Comparison of ENCODE assay signal across 19 cellular contexts in genomic region chr9:68822596-68823165, GRCh38.
DNase-seq lines count a peak whose midpoint lies in the region; ATAC-seq and TF ChIP-seq lines count a peak whose summit lies in the region.
"Had no signal": no experiment of that assay in that cellular context is flagged by ENCODE, and none has a peak within 500 bp of the region (broad histone marks: within the 10 kb centered on the region; RNA-seq: fewer than 3 reads in every experiment).

No MANE protein-coding gene starts in this region.

- no peak for TF ChIP-seq EP300 in upper lobe of left lung (IDR thresholded peaks at IDR 0.05)

- no peak overlapping the region for H4K8ac ChIP-seq in H9 (replicated peaks; ENCODE audit: insufficient read length, low read depth, low read length)

- H4K91ac ChIP-seq in H9 (ENCODE audit: insufficient read length, low read depth, low read length) = no peak overlapping the region

- no peak overlapping the region for H3K4me3 ChIP-seq in MG63
- H3K4me3 ChIP-seq in body of pancreas = no peak overlapping the region
- H3K4me3 ChIP-seq in skeletal muscle tissue (ENCODE audit: low read length in 3 of 3) = peak overlapping the region in 1 of 3 donors; percentile 8
- no peak overlapping the region for H3K4me3 ChIP-seq in upper lobe of left lung

- DNase-seq in MG63 (peak; percentile 45), body of pancreas (peak; percentile 78 to 86 (median 82)), left ventricle myocardium superior (peak; percentile 73), H9 (no peak), upper lobe of left lung (no peak), ureter (ENCODE audit: low spot score) (no peak)
- DNase-seq: activated naive CD4-positive, alpha-beta T cell treated with Interleukin-2 at 50 U/mL for 16 hours; activated T-cell treated with anti-CD3 and anti-CD28 coated beads, Interleukin-2, amount 50 U/mL, for 48 hours; effector memory CD4-positive, alpha-beta T cell; IMR-90; MM.1S; NCI-H774; OCI-M1; SIG-M5; stimulated activated CD4-positive, alpha-beta T cell treated with anti-CD3 and anti-CD28 coated beads, Interleukin-1b, Interleukin-23, amount 100 ng/mL, for 48 hours had no signal

- ATAC-seq in body of pancreas = peak; percentile 94
- peak; percentile 90 for ATAC-seq in left ventricle myocardium superior
- no peak for ATAC-seq in upper lobe of left lung (ENCODE audit: low FRiP score in 2 of 2)
- ATAC-seq in GM18909 (IDR thresholded peaks at IDR 0.05; ENCODE audit: poor library complexity, unreplicated experiment) = no peak

- no peak overlapping the region for H4K5ac ChIP-seq in H9 (ENCODE audit: insufficient read length, low read depth, low read length)

- H3K23ac ChIP-seq in H9 (ENCODE audit: insufficient read length, low read depth, low read length) = no peak overlapping the region

- no peaks in the 10 kb centered on the region for H3K79me2 ChIP-seq in H9 (ENCODE audit: insufficient read depth, low read length)

- no peaks in the 10 kb centered on the region for H3K23me2 ChIP-seq in H9 (ENCODE audit: insufficient read length, low read depth, low read length, poor library complexity, severe bottlenecking)

- no peak overlapping the region for H3K18ac ChIP-seq in H9 (ENCODE audit: insufficient read length, low read depth, low read length)

- no peak overlapping the region for H3K4ac ChIP-seq in H9 (ENCODE audit: low read depth, low read length)

- no peak overlapping the region for H3K27ac Mint-ChIP-seq in H9

- H4K20me1 ChIP-seq in H9 (ENCODE audit: control insufficient read depth, insufficient read depth, insufficient read length) = no peaks in the 10 kb centered on the region

- H2BK20ac ChIP-seq in H9 (ENCODE audit: low read depth, low read length, poor library complexity, severe bottlenecking) = no peak overlapping the region

- H3K79me1 ChIP-seq in H9 (ENCODE audit: insufficient read depth, low read depth, low read length, poor library complexity, severe bottlenecking) = no peaks in the 10 kb centered on the region

- intact Hi-C loops in body of pancreas (cut with DNase I) (no loop called here), left ventricle myocardium superior (cut with micrococcal nuclease) (no loop called here)

- no peaks in the 10 kb centered on the region for H3K36me3 Mint-ChIP-seq in H9 (ENCODE audit: insufficient read depth in 1 of 3, low read depth in 3 of 3)

- TF ChIP-seq CTCF in body of pancreas (IDR thresholded peaks at IDR 0.05) (no peak), H9 (conservative IDR thresholded peaks at IDR 0.05) (no peak), upper lobe of left lung (IDR thresholded peaks at IDR 0.05) (no peak)

- peaks cover 13% of the 10 kb centered on the region in 2 experiments for H3K4me1 Mint-ChIP-seq in H9

- no peak overlapping the region for H3K4me2 ChIP-seq in H9 (ENCODE audit: insufficient read depth, insufficient read length, low read length)

- H2AFZ ChIP-seq in H9 (ENCODE audit: low read length) = no peak overlapping the region

- no peak overlapping the region for H3K56ac ChIP-seq in H9 (ENCODE audit: insufficient read length, low read depth, low read length)

- H3K27ac ChIP-seq in body of pancreas (peak overlapping the region; percentile 45 to 69 (median 57)), skeletal muscle tissue (ENCODE audit: low read depth, low read length) (no peak overlapping the region), H9 (ENCODE audit: insufficient read length, low read depth, low read length) (no peak overlapping the region), upper lobe of left lung (no peak overlapping the region)
- H3K27ac ChIP-seq: HL-60 had no signal

- H3K4me3 Mint-ChIP-seq in H9 = no peak overlapping the region
- H3K4me3 Mint-ChIP-seq: CD14-positive monocyte had no signal

- peaks cover 3% of the 10 kb centered on the region; the same call in 1 of the 2 replicates for H3K27me3 Mint-ChIP-seq in H9 (ENCODE audit: low read depth)

- H3K36me3 ChIP-seq in MG63 (no peaks in the 10 kb centered on the region), body of pancreas (replicated peaks in 1 of 2; ENCODE audit: insufficient read depth in 1 of 2, low read depth in 2 of 2) (no peaks in the 10 kb centered on the region), skeletal muscle tissue (ENCODE audit: control insufficient read depth in 3 of 3, insufficient read depth in 3 of 3, low read length in 3 of 3) (no peaks in the 10 kb centered on the region), upper lobe of left lung (peaks cover 0 to 6% (median 0%) of the 10 kb centered on the region in 4 donors)

- H2BK5ac ChIP-seq in H9 (ENCODE audit: insufficient read length, low read length) = no peak overlapping the region

- TF ChIP-seq POLR2A in body of pancreas (IDR thresholded peaks at IDR 0.05) (no peak), upper lobe of left lung (IDR thresholded peaks at IDR 0.05) (no peak)

- no peak overlapping the region for H3K14ac ChIP-seq in H9 (ENCODE audit: insufficient read depth, low read length)

- H3K9me3 ChIP-seq in MG63 (no peaks in the 10 kb centered on the region), body of pancreas (no peaks in the 10 kb centered on the region), skeletal muscle tissue (ENCODE audit: control insufficient read depth in 3 of 3, low read length in 3 of 3) (no peaks in the 10 kb centered on the region), H9 (ENCODE audit: control insufficient read depth, low read depth, low read length) (no peaks in the 10 kb centered on the region), upper lobe of left lung (no peaks in the 10 kb centered on the region)

- H3K4me1 ChIP-seq in body of pancreas (peaks cover 18% of the 10 kb centered on the region), skeletal muscle tissue (ENCODE audit: control insufficient read depth in 3 of 3, insufficient read depth in 3 of 3, low read length in 3 of 3) (peaks cover 4 to 5% (median 4%) of the 10 kb centered on the region in 3 donors), H9 (ENCODE audit: insufficient read depth, low read length) (peaks cover 5% of the 10 kb centered on the region; the same call in 1 of the 2 replicates), upper lobe of left lung (peaks cover 0 to 22% (median 9%) of the 10 kb centered on the region in 4 donors)

- no peak overlapping the region for H3T11ph ChIP-seq in H9 (ENCODE audit: low read length)

- WGBS in body of pancreas, 2 donors = 14 to 18% methylated on average over 6 of the region's 6 CpGs
- no CpG with 5 or more reads among the region's 6 CpGs for WGBS in H9 (ENCODE audit: extremely low coverage, insufficient read length, low lambda C conversion rate)
- WGBS in upper lobe of left lung, 2 donors = 44 to 47% methylated on average over 6 of the region's 6 CpGs

- no peak overlapping the region for H2BK120ac ChIP-seq in H9 (ENCODE audit: low read depth, low read length, poor library complexity, severe bottlenecking)

- H3K9me3 Mint-ChIP-seq in H9 = no peaks in the 10 kb centered on the region
- H3K9me3 Mint-ChIP-seq: CD14-positive monocyte had no signal

- no peak overlapping the region for H2BK15ac ChIP-seq in H9 (ENCODE audit: low read depth, low read length)

- no peaks in the 10 kb centered on the region for H3K27me3 ChIP-seq in MG63
- H3K27me3 ChIP-seq in body of pancreas = no peaks in the 10 kb centered on the region
- H3K27me3 ChIP-seq in skeletal muscle tissue (ENCODE audit: control insufficient read depth in 3 of 3, insufficient read depth in 3 of 3, low read length in 3 of 3) = no peaks in the 10 kb centered on the region
- H3K27me3 ChIP-seq in H9 (ENCODE audit: insufficient read depth, low read length) = no peaks in the 10 kb centered on the region
- H3K27me3 ChIP-seq in upper lobe of left lung = no peaks in the 10 kb centered on the region

- H2AK5ac ChIP-seq in H9 (ENCODE audit: insufficient read length, low read length) = no peak overlapping the region

- no peak overlapping the region for H2BK12ac ChIP-seq in H9 (ENCODE audit: insufficient read length, low read depth, low read length)

- H3K9ac ChIP-seq in skeletal muscle tissue (ENCODE audit: low read depth in 1 of 3, low read length in 3 of 3) (peak overlapping the region in 2 of 3 donors; percentile 63), H9 (ENCODE audit: extremely low read depth, insufficient read length, low read length) (no peak overlapping the region)

Comparison
In these comparisons a context has a peak if more than half of its experiments do, and no peak if none do; other contexts are left out.
1. DNase-seq: peak in MG63 (single experiment), body of pancreas (4 of 4) and left ventricle myocardium superior (single experiment); none in H9 (single experiment), upper lobe of left lung (0 of 2) and ureter (single experiment).
2. ATAC-seq: peak in body of pancreas (single experiment) and left ventricle myocardium superior (single experiment); none in upper lobe of left lung (0 of 2) and GM18909 (single experiment).
3. H3K27ac ChIP-seq: peak in body of pancreas (4 of 4); none in skeletal muscle tissue (single experiment), H9 (single experiment) and upper lobe of left lung (0 of 4).